19 cellular contexts compared by ENCODE assay signal in the genomic region with DNA sequence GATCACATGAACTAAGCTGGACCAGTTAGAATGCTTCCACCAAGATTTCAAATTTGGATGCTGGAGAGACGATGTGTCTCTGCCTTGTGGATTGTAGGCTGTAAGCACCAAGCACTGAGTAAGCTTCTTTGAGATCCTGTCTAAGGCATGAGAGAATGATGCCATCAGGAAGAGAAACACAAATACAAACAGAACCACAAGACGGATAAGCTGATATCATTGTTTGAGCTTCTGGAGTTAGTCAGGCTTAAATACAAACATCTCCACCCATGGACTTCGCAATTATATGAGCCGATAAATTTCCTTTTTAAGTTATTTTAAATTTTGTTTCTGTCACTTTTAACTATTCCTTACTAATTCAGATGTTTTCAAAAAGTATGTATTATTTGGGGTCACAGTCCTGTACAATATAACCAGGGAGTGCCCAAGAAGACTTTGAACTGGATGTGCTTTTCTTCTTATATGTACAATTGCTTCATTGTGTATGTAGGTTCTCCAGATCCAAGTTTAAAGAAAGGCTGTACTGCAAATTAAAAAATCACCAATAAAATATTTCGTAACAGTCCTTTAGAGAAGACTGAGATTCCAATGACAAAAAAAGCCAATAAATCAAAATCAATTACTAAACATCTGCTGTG.
DNase-seq lines count a peak whose midpoint lies in the region; ATAC-seq, FAIRE-seq and TF ChIP-seq lines count a peak whose summit lies in the region.
"Had no signal": no experiment of that assay in that cellular context is flagged by ENCODE, and none has a peak within 500 bp of the region (broad histone marks: within the 10 kb centered on the region; RNA-seq: fewer than 3 reads in every experiment).

No MANE protein-coding gene starts in this region.

- no peaks in the 10 kb centered on the region for H3K23me2 ChIP-seq in H1 (ENCODE audit: low read depth, low read length)

- H3K79me1 ChIP-seq in H1 (ENCODE audit: low read depth, low read length) (no peaks in the 10 kb centered on the region), mesendoderm (ENCODE audit: low read length) (no peaks in the 10 kb centered on the region)

- 0 out of 2 replicates have a peak overlapping the region, but pooled peaks have one; percentile 21 for H2BK12ac ChIP-seq in H1 (ENCODE audit: low read depth, low read length)

- peaks cover 15% of the 10 kb centered on the region for H3K4me1 Mint-ChIP-seq in Calu3 (ENCODE audit: low read depth, unreplicated experiment)
- no peaks in the 10 kb centered on the region for H3K4me1 Mint-ChIP-seq in activated T-helper 17 cell treated with anti-CD3 and anti-CD28 coated beads, Interleukin-2, amount 50 U/mL, for 72 hours

- H3K36me3 ChIP-seq in H1 (ENCODE audit: control insufficient read depth in 2 of 4, insufficient read depth in 4 of 4, low read length in 3 of 4) = no peaks in the 10 kb centered on the region
- H3K36me3 ChIP-seq in mesendoderm (ENCODE audit: control insufficient read depth, insufficient read depth, low read length) = no peaks in the 10 kb centered on the region
- H3K36me3 ChIP-seq: suprapubic skin, WERI-Rb-1 had no signal

- H3K18ac ChIP-seq in H1 (ENCODE audit: extremely low read depth, low read length) (no peak overlapping the region), mesendoderm (ENCODE audit: low read length) (no peak overlapping the region)

- H3K4me3 ChIP-seq in LNCaP clone FGC (ENCODE audit: low read depth, low read length) = no peak overlapping the region
- no peak overlapping the region for H3K4me3 ChIP-seq in H1 (ENCODE audit: extremely low read depth in 1 of 4, insufficient read depth in 2 of 4, low read depth in 3 of 4, low read length in 4 of 4)
- no peak overlapping the region for H3K4me3 ChIP-seq in mesendoderm (ENCODE audit: low read length)
- H3K4me3 ChIP-seq: suprapubic skin had no signal

- H3K4ac ChIP-seq in H1 (replicated peaks; ENCODE audit: insufficient read length, low read depth, low read length) = no peak overlapping the region
- H3K4ac ChIP-seq in mesendoderm (ENCODE audit: low read depth, low read length) = no peak overlapping the region

- H3K56ac ChIP-seq in H1 (replicated peaks; ENCODE audit: insufficient read length, low read depth, low read length) (no peak overlapping the region), mesendoderm (ENCODE audit: low read length) (no peak overlapping the region)

- no peak overlapping the region for H3K4me2 ChIP-seq in H1 (ENCODE audit: insufficient read depth in 1 of 2, low read depth in 2 of 2, low read length in 2 of 2)
- no peak overlapping the region for H3K4me2 ChIP-seq in mesendoderm (ENCODE audit: low read length)

- H2BK15ac ChIP-seq in H1 (ENCODE audit: low read length) (no peak overlapping the region), mesendoderm (replicated peaks; ENCODE audit: low read depth) (peak overlapping the region; percentile 36)

- H2AFZ ChIP-seq in H1 (ENCODE audit: low read length) = no peak overlapping the region

- H2BK5ac ChIP-seq in H1 (ENCODE audit: low read depth, low read length) = no peak overlapping the region
- no peak overlapping the region for H2BK5ac ChIP-seq in mesendoderm (ENCODE audit: low read length)

- TF ChIP-seq EP300 in H1 (IDR thresholded peaks at IDR 0.05; ENCODE audit: borderline replicate concordance in 1 of 2, low read depth in 2 of 2, low read length in 2 of 2) = no peak

- H4K5ac ChIP-seq in H1 (ENCODE audit: insufficient read length, low read depth, low read length) = no peak overlapping the region
- H4K5ac ChIP-seq in mesendoderm (ENCODE audit: low read length) = no peak overlapping the region

- no peak for TF ChIP-seq POLR2A in H1 (IDR thresholded peaks at IDR 0.05; ENCODE audit: control extremely low read depth in 1 of 2, low read depth in 2 of 2, low read length in 2 of 2)

- H3K27ac ChIP-seq in H1 (ENCODE audit: low read depth, low read length) (no peak overlapping the region), mesendoderm (ENCODE audit: low read depth, low read length) (no peak overlapping the region)
- H3K27ac ChIP-seq: suprapubic skin, WERI-Rb-1 had no signal

- H4K8ac ChIP-seq in H1 (ENCODE audit: extremely low read depth, insufficient read depth, low read length) (no peak overlapping the region), mesendoderm (ENCODE audit: low read depth, low read length) (no peak overlapping the region)

- H3K36me3 Mint-ChIP-seq in Calu3 (ENCODE audit: insufficient read depth, unreplicated experiment) = no peaks in the 10 kb centered on the region
- H3K36me3 Mint-ChIP-seq in activated T-helper 17 cell treated with anti-CD3 and anti-CD28 coated beads, Interleukin-2, amount 50 U/mL, for 72 hours (ENCODE audit: low read depth) = no peaks in the 10 kb centered on the region
- H3K36me3 Mint-ChIP-seq: brain had no signal

- no peak overlapping the region for H3K14ac ChIP-seq in H1 (ENCODE audit: insufficient read length)

- no peak overlapping the region; the same call in 1 of the 2 replicates for H2BK20ac ChIP-seq in H1 (ENCODE audit: low read length)

- WGBS in H1 (ENCODE audit: extremely low coverage in 1 of 2, insufficient coverage in 1 of 2, insufficient read length in 1 of 2, insufficient replicate concordance in 2 of 2, low coverage in 1 of 2, low lambda C conversion rate in 2 of 2, missing lambda C conversion rate in 1 of 2), 2 experiments = 86% methylated on average over 5 of the region's 5 CpGs; no CpG with 5 or more reads in 1 of the 2 experiments
- no CpG with 5 or more reads among the region's 5 CpGs for WGBS in mesendoderm (ENCODE audit: extremely low coverage, insufficient coverage, low lambda C conversion rate)

- no TSS peak for BruUV-seq in Calu3 (replicated peaks; lab: Mats Ljungman, UMichigan)

- ATAC-seq in activated T-helper 17 cell treated with anti-CD3 and anti-CD28 coated beads, Interleukin-2, amount 50 U/mL, for 72 hours (replicated peaks) = no peak
- ATAC-seq in HG02973 (IDR thresholded peaks at IDR 0.05; ENCODE audit: unreplicated experiment) (no peak), GM19467 (IDR thresholded peaks at IDR 0.05; ENCODE audit: unreplicated experiment) (no peak), HG03432 (IDR thresholded peaks at IDR 0.05; ENCODE audit: unreplicated experiment) (no peak)

- H3K9me3 ChIP-seq in H1 (ENCODE audit: insufficient read depth in 2 of 2, low read depth in 1 of 2, low read length in 1 of 2) = peaks cover 2 to 9% of the 10 kb centered on the region in 2 experiments; a peak in 1 of 4 replicates
- H3K9me3 ChIP-seq: suprapubic skin had no signal

- H4K20me1 ChIP-seq in H1 (replicated peaks in 1 of 2; ENCODE audit: control insufficient read depth in 1 of 2, insufficient read depth in 2 of 2, low read length in 2 of 2) = no peaks in the 10 kb centered on the region

- CTCF ChIA-PET in Calu3 (lab: Charles Lee) (interaction anchor here (0.9 to 1.1 kb wide), 2 partner anchors 13 to 488 kb away, joined by 3 to 4 read pairs; no protein-coding TSS in a partner anchor), H1 (lab: Charles Lee; ENCODE audit: partially characterized antibody) (no interaction called here)

- no peak overlapping the region for H3K9ac ChIP-seq in H1 (replicated peaks in 1 of 4; ENCODE audit: extremely low read depth in 1 of 4, low read depth in 3 of 4, low read length in 3 of 4)
- H3K9ac ChIP-seq in mesendoderm (ENCODE audit: low read length) = no peak overlapping the region

- intact Hi-C loops in Calu3 (cut with micrococcal nuclease; ENCODE audit: unreplicated experiment) = loop anchor here (5.0 kb wide), 1 partner anchor 315 kb away; no protein-coding TSS in a partner anchor

- no peak for TF ChIP-seq CTCF in Calu3 (IDR thresholded peaks at IDR 0.05; ENCODE audit: unreplicated experiment)
- TF ChIP-seq CTCF in LNCaP clone FGC (IDR thresholded peaks at IDR 0.05; ENCODE audit: control insufficient read depth, extremely low read depth, insufficient read depth) = no peak
- TF ChIP-seq CTCF in H1 (IDR thresholded peaks at IDR 0.05; ENCODE audit: control extremely low read depth in 1 of 3, insufficient read depth in 1 of 3, low read depth in 1 of 3, low read length in 3 of 3) = no peak

- H2BK120ac ChIP-seq in H1 (replicated peaks; ENCODE audit: low read depth, low read length) = no peak overlapping the region
- no peak overlapping the region for H2BK120ac ChIP-seq in mesendoderm (ENCODE audit: low read depth, low read length)

- H3K27me3 Mint-ChIP-seq in Calu3 (ENCODE audit: unreplicated experiment) = no peaks in the 10 kb centered on the region
- H3K27me3 Mint-ChIP-seq in activated T-helper 17 cell treated with anti-CD3 and anti-CD28 coated beads, Interleukin-2, amount 50 U/mL, for 72 hours = no peaks in the 10 kb centered on the region

- no peak for FAIRE-seq in H1 (lab: Jason Lieb, UNC)
- FAIRE-seq: HTR-8/SVneo had no signal

- POLR2A ChIA-PET in H1 (lab: Charles Lee; ENCODE audit: partially characterized antibody) = no interaction called here

- no peak overlapping the region for H2AK5ac ChIP-seq in H1 (ENCODE audit: low read depth, low read length)
- no peak overlapping the region for H2AK5ac ChIP-seq in mesendoderm (ENCODE audit: low read length)

- peak; percentile 1 for DNase-seq in Calu3
- peak; percentile 7 for DNase-seq in LNCaP clone FGC (ENCODE audit: low read depth)
- no peak for DNase-seq in H1 (ENCODE audit: low read depth in 1 of 2, low spot score in 2 of 2)
- peak; percentile 42 for DNase-seq in mesendoderm
- DNase-seq: activated gamma-delta T cell; AML-193; DND-41; glutamatergic neuron; islet precursor cell; NCI-H2107; stimulated activated CD4-positive, alpha-beta T cell treated with anti-CD3 and anti-CD28 coated beads, Interleukin-15, amount 100 ng/mL, for 24 hours; WERI-Rb-1 had no signal

- H3K23ac ChIP-seq in H1 (ENCODE audit: insufficient read length) = no peak overlapping the region
- H3K23ac ChIP-seq in mesendoderm (ENCODE audit: low read length) = no peak overlapping the region

- H3K79me2 ChIP-seq in H1 (ENCODE audit: control insufficient read depth in 1 of 2, insufficient read depth in 2 of 2, low read length in 2 of 2) (no peaks in the 10 kb centered on the region), mesendoderm (ENCODE audit: control insufficient read depth, insufficient read depth, low read length) (no peaks in the 10 kb centered on the region)

- H3K4me3 Mint-ChIP-seq in Calu3 (ENCODE audit: low read depth, unreplicated experiment) = no peak overlapping the region
- H3K4me3 Mint-ChIP-seq in activated T-helper 17 cell treated with anti-CD3 and anti-CD28 coated beads, Interleukin-2, amount 50 U/mL, for 72 hours = no peak overlapping the region
- H3K4me3 Mint-ChIP-seq: brain had no signal

- H3K27ac Mint-ChIP-seq in Calu3 (ENCODE audit: unreplicated experiment) = no peak overlapping the region
- no peak overlapping the region for H3K27ac Mint-ChIP-seq in activated T-helper 17 cell treated with anti-CD3 and anti-CD28 coated beads, Interleukin-2, amount 50 U/mL, for 72 hours

- H3K4me1 ChIP-seq in H1 (replicated peaks in 1 of 4; ENCODE audit: control insufficient read depth in 3 of 4, insufficient read depth in 4 of 4, low read length in 3 of 4) = peaks cover 0 to 5% (median 2%) of the 10 kb centered on the region in 4 experiments; a peak in 3 of 7 replicates
- H3K4me1 ChIP-seq in mesendoderm (ENCODE audit: control insufficient read depth, low read depth, low read length) = no peaks in the 10 kb centered on the region
- H3K4me1 ChIP-seq: suprapubic skin had no signal

- TF ChIP-seq RAD21 in H1 (IDR thresholded peaks at IDR 0.05 in 1 of 2, conservative IDR thresholded peaks at IDR 0.05 in 1 of 2; ENCODE audit: low read depth in 2 of 2, low read length in 2 of 2) = no peak

- no peaks in the 10 kb centered on the region for H3K9me3 Mint-ChIP-seq in Calu3 (ENCODE audit: low read depth, unreplicated experiment)
- H3K9me3 Mint-ChIP-seq in activated T-helper 17 cell treated with anti-CD3 and anti-CD28 coated beads, Interleukin-2, amount 50 U/mL, for 72 hours = no peaks in the 10 kb centered on the region

- H3K27me3 ChIP-seq in H1 (replicated peaks in 1 of 4; ENCODE audit: control insufficient read depth in 3 of 4, extremely low read depth in 1 of 4, insufficient read depth in 3 of 4, low read length in 3 of 4) (no peaks in the 10 kb centered on the region), mesendoderm (ENCODE audit: insufficient read depth, low read length, poor library complexity) (no peaks in the 10 kb centered on the region)
- H3K27me3 ChIP-seq: suprapubic skin had no signal

- no peak overlapping the region for H4K91ac ChIP-seq in H1 (replicated peaks; ENCODE audit: insufficient read length, low read length)

Comparison
In these comparisons a context has a peak if more than half of its experiments do, and no peak if none do; other contexts are left out.
1. DNase-seq: peak in Calu3 (single experiment), LNCaP clone FGC (single experiment) and mesendoderm (single experiment); none in H1 (0 of 2).